Comparison of ENCODE assay signal across 9 cellular contexts in the genomic region with DNA sequence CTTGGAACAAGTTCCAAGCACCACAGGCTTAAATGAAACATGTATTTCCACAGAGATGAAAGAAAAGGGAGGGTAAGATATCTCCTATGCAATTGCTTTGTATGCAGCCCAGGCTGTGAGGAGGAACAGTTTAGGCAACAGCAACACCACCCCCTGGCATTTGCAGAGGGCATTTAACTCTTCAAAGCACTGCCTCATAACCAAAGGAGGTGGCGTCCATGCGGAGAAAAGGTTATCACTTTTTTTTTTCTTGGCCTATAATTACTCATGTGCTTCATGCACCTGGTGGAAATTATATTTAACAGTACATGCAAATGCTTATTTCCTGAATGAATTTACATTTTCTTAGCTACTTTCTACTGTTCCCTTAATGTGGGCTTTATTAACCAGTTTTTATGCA.
DNase-seq lines count a peak whose midpoint lies in the region; ATAC-seq and TF ChIP-seq lines count a peak whose summit lies in the region.
"Had no signal": no experiment of that assay in that cellular context is flagged by ENCODE, and none has a peak within 500 bp of the region (broad histone marks: within the 10 kb centered on the region; RNA-seq: fewer than 3 reads in every experiment).

No MANE protein-coding gene starts in this region.

- 97 to 100% methylated on average over 2 of the region's 2 CpGs for WGBS in thyroid gland, 2 donors

- ATAC-seq in GM18868 (IDR thresholded peaks at IDR 0.05; ENCODE audit: unreplicated experiment): peak; percentile 77
- ATAC-seq in HG03575 (IDR thresholded peaks at IDR 0.05; ENCODE audit: extremely low read depth, insufficient number of reproducible peaks, low FRiP score, unreplicated experiment): peak; percentile 65
- peak; percentile 85 for ATAC-seq in memory B cell (ENCODE audit: low read depth)
- ATAC-seq in activated CD4-positive, CD25-positive, alpha-beta regulatory T cell treated with anti-CD3 and anti-CD28 coated beads, Interleukin-2, amount 50 U/mL, for 24 hours: no peak

- peaks cover 57% of the 10 kb centered on the region for H3K4me1 Mint-ChIP-seq in memory B cell

- H3K27me3 ChIP-seq in H7 (ENCODE audit: control insufficient read depth, insufficient read depth, low read length) (no peaks in the 10 kb centered on the region), thyroid gland (no peaks in the 10 kb centered on the region)

- no peaks in the 10 kb centered on the region for H3K9me3 ChIP-seq in thyroid gland

- intact Hi-C loops in thyroid gland (cut with DNase I): no loop called here

- H3K36me3 ChIP-seq in H7 (replicated peaks; ENCODE audit: control insufficient read depth, insufficient read depth, low read length) (no peaks in the 10 kb centered on the region), thyroid gland (no peaks in the 10 kb centered on the region)

- TF ChIP-seq CTCF in thyroid gland (IDR thresholded peaks at IDR 0.05): no peak

- TF ChIP-seq POLR2A in thyroid gland (IDR thresholded peaks at IDR 0.05): no peak

- H3K27ac Mint-ChIP-seq in memory B cell: peak overlapping the region; percentile 89

- H3K27me3 Mint-ChIP-seq in memory B cell: no peaks in the 10 kb centered on the region

- H3K27ac ChIP-seq in thyroid gland: no peak overlapping the region

- H3K4me3 ChIP-seq in H7 (ENCODE audit: insufficient read depth, low read depth, low read length) (no peak overlapping the region), thyroid gland (replicated peaks in 1 of 3) (no peak overlapping the region)

- peaks cover 0 to 4% of the 10 kb centered on the region in 2 donors for H3K4me1 ChIP-seq in thyroid gland

- peak overlapping the region; percentile 50 for H3K4me3 Mint-ChIP-seq in memory B cell

- peak; percentile 25 for DNase-seq in H7
- peak in 1 of 2 donors; percentile 60 for DNase-seq in memory B cell (ENCODE audit: low spot score in 2 of 2)
- no peak for DNase-seq in thyroid gland
- no peak for DNase-seq in HPDE6-E6E7 (ENCODE audit: extremely low spot score)
- no peak for DNase-seq in NCI-H2107 (lab: John Stamatoyannopoulos, UW)
- DNase-seq: NK-92 treated with Interleukin-12 subunit alpha and Interleukin-12 subunit beta, amount 100 ng/mL, for 24 hours had no signal

- peaks cover 2% of the 10 kb centered on the region for H3K36me3 Mint-ChIP-seq in memory B cell

- H3K9me3 Mint-ChIP-seq in memory B cell: peaks cover 3% of the 10 kb centered on the region

Comparison
In these comparisons a context has a peak if more than half of its experiments do, and no peak if none do; other contexts are left out.
1. ATAC-seq: peak in GM18868 (single experiment), HG03575 (single experiment) and memory B cell (single experiment); none in activated CD4-positive, CD25-positive, alpha-beta regulatory T cell treated with anti-CD3 and anti-CD28 coated beads, Interleukin-2, amount 50 U/mL, for 24 hours (0 of 2).